Comparison of ENCODE assay signal across 33 cellular contexts in the genomic region with DNA sequence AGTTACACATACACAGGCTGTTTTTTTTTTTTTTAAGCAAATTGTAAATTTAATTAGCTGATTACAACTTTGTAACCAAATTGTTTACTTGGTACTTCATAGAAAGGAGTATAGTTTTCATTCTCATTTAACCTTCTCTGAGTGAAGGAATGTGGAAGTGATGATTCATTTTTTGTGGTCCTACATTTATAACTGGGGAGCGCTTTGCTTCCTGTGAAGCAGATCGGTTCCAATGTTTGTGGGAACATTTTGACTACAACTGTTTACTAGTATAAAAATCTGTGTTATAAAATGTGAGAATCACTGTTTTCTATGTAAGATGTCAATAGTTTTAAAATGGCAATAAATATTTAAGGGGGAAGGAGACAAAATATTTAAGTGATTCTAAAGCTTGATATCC. TPM values are rescaled to one million over a fixed set of nuclear protein-coding genes. Genes with fewer than 3 reads are reported as not detected.
"Had no signal": no experiment of that assay in that cellular context is flagged by ENCODE, and none has a peak within 500 bp of the region (broad histone marks: within the 10 kb centered on the region; RNA-seq: fewer than 3 reads in every experiment).

No MANE protein-coding gene starts in this region.

- H3K4me1 ChIP-seq: gastrocnemius medialis, left lung, neural progenitor cell, prostate gland, sigmoid colon, stomach, thyroid gland, vagina had no signal

- H3K9me3 ChIP-seq: gastrocnemius medialis, mucosa of descending colon, prostate gland, sigmoid colon, stomach, thyroid gland, vagina had no signal

- H3K4me3 ChIP-seq: dorsolateral prefrontal cortex, gastrocnemius medialis, hepatocyte, left lung, mucosa of descending colon, neural progenitor cell, prostate gland, sigmoid colon, stomach, thyroid gland, vagina had no signal

- DNase-seq: effector CD4-positive, alpha-beta T cell; foreskin fibroblast; gastrocnemius medialis; head of caudate nucleus; kidney; left cardiac atrium; left lung; mesenchymal stem cell; mucosa of descending colon; naive thymus-derived CD4-positive, alpha-beta T cell; right cardiac atrium; sigmoid colon; stimulated activated CD4-positive, alpha-beta T cell treated with anti-CD3 and anti-CD28 coated beads, Interleukin-2, amount 100 ng/mL, for 24 hours; stimulated activated CD4-positive, alpha-beta T cell treated with anti-CD3 and anti-CD28 coated beads, Interleukin-4, amount 100 ng/mL, for 24 hours; stimulated activated naive CD4-positive, alpha-beta T cell treated with Interleukin-2 at 50 U/mL for 16 hours; stomach; thyroid gland; trophoblast cell had no signal

- H3K27ac ChIP-seq: dorsolateral prefrontal cortex, epithelial cell of prostate, gastrocnemius medialis, hepatocyte, left lung, neural progenitor cell, prostate gland, sigmoid colon, stomach, thyroid gland, vagina had no signal

- FAIRE-seq: kidney had no signal

- H3K36me3 ChIP-seq: gastrocnemius medialis, left lung, neural progenitor cell, prostate gland, sigmoid colon, stomach, thyroid gland, vagina had no signal

- H3K27me3 ChIP-seq: dorsolateral prefrontal cortex, gastrocnemius medialis, hepatocyte, left lung, neural progenitor cell, sigmoid colon, stomach, thyroid gland, vagina had no signal

RNA-seq across cellular contexts. Expression of a gene that starts 57.0 kb away (rescaled TPM):
- total RNA-seq: esophagus mucosa; gastrocnemius medialis; glomerular endothelial cell; hepatocyte; kidney; left cardiac atrium; left lung; lower leg skin; lung microvascular endothelial cell; mesothelial cell of epicardium; mucosa of descending colon; naive thymus-derived CD4-positive, alpha-beta T cell; osteoblast; prostate gland; right cardiac atrium; sigmoid colon; skeletal muscle tissue; subcutaneous adipose tissue; thyroid gland; ureter had no signal
- polyA plus RNA-seq: hepatocyte; naive thymus-derived CD4-positive, alpha-beta T cell; right cardiac atrium; sigmoid colon; stomach had no signal
